ENCODE assay signal across 1 cellular context in genomic region chr10:33776419-33776818, GRCh38.
TF ChIP-seq lines count a peak whose summit lies in the region.

No MANE protein-coding gene starts in this region.

TF ChIP-seq in GM12878, 131 proteins besides CTCF, POLR2A, EP300 and RAD21 (continued from another document):
- TF ChIP-seq ZNF622 (IDR thresholded peaks at IDR 0.05) = no peak
- peak; percentile 96 for TF ChIP-seq ZNF217 (IDR thresholded peaks at IDR 0.05)
- TF ChIP-seq RAD51 (IDR thresholded peaks at IDR 0.05) = peak; percentile 40; the same call in 1 of the 2 replicates
- no peak for TF ChIP-seq NFYA (IDR thresholded peaks at IDR 0.05; ENCODE audit: borderline replicate concordance, low read depth, low read length)
- peak; percentile 93 for TF ChIP-seq DPF2 (IDR thresholded peaks at IDR 0.05)
- TF ChIP-seq ZBTB33 (IDR thresholded peaks at IDR 0.05) = no peak
- peak; percentile 74; the same call in 1 of the 2 replicates for TF ChIP-seq SPI1 (IDR thresholded peaks at IDR 0.05; ENCODE audit: borderline replicate concordance, insufficient read depth, low read depth, low read length)
- peak; percentile 66; the same call in 1 of the 2 replicates for TF ChIP-seq BCL11A (IDR thresholded peaks at IDR 0.05; ENCODE audit: low read depth, low read length)
- TF ChIP-seq BHLHE40 (IDR thresholded peaks at IDR 0.05; ENCODE audit: borderline replicate concordance in 1 of 2, low read depth in 2 of 2, low read length in 1 of 2) = peak in 1 of 2 experiments; percentile 36; a peak in 1 of 4 replicates
- TF ChIP-seq MYC (IDR thresholded peaks at IDR 0.05; ENCODE audit: insufficient read depth, insufficient read length, insufficient replicate concordance, low read length, severe bottlenecking) = no peak
- TF ChIP-seq MTA2 (IDR thresholded peaks at IDR 0.05; ENCODE audit: low read depth) = peak; percentile 99
- peak; percentile 70 for TF ChIP-seq BMI1 (IDR thresholded peaks at IDR 0.05; ENCODE audit: borderline replicate concordance)
- TF ChIP-seq FOXM1 (IDR thresholded peaks at IDR 0.05; ENCODE audit: low read depth, low read length) = no peak
- 0 out of 2 replicates have a peak, but pooled peaks have one; percentile 43 for TF ChIP-seq GATAD2B (conservative IDR thresholded peaks at IDR 0.05; ENCODE audit: low read depth)
- peak; percentile 96 for TF ChIP-seq IKZF1 (conservative IDR thresholded peaks at IDR 0.05)
- TF ChIP-seq PAX5 (IDR thresholded peaks at IDR 0.05; ENCODE audit: borderline replicate concordance, low read depth, low read length) = 0 out of 2 replicates have a peak, but pooled peaks have one; percentile 33
- TF ChIP-seq SKIL (IDR thresholded peaks at IDR 0.05; ENCODE audit: low read depth, poor library complexity, severe bottlenecking) = peak; percentile 67
- peak; percentile 58; the same call in 1 of the 2 replicates for TF ChIP-seq NBN (IDR thresholded peaks at IDR 0.05)
- TF ChIP-seq TBL1XR1 (IDR thresholded peaks at IDR 0.05; ENCODE audit: low read depth, low read length) = 0 out of 2 replicates have a peak, but pooled peaks have one; percentile 20
- no peak for TF ChIP-seq REST (IDR thresholded peaks at IDR 0.05; ENCODE audit: low read depth, low read length)
- TF ChIP-seq CHD2 (IDR thresholded peaks at IDR 0.05; ENCODE audit: borderline replicate concordance, low read depth, low read length) = 0 out of 2 replicates have a peak, but pooled peaks have one; percentile 44
- no peak for TF ChIP-seq SUPT20H (IDR thresholded peaks at IDR 0.05; ENCODE audit: borderline replicate concordance, control insufficient read depth, low read depth, low read length)
